27 cellular contexts compared by ENCODE assay signal in the genomic region with DNA sequence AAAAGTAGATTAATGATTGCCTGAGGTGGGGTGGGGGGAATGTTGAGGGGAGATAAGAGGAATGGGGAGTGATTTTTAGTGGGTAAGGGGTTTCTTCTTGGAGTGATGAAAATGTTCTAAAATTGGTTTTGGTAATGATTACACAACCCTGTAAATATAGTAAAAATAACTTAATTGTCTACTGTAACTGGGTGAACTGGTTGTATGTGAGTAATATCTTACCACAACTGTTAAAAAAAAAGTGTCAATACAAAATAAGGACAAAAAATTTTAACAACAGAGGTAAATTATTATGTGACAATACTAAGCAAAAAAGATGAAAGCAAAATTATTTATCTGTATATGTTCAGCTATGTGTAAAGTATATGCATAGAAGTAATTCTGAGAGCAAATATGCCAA.
"Had no signal": no experiment of that assay in that cellular context is flagged by ENCODE, and none has a peak within 500 bp of the region (broad histone marks: within the 10 kb centered on the region; RNA-seq: fewer than 3 reads in every experiment).

No MANE protein-coding gene starts in this region.

- H3K36me3 ChIP-seq: neural progenitor cell, ovary, right lobe of liver, sigmoid colon, stomach, thoracic aorta, thyroid gland, tibial nerve, upper lobe of right lung, uterus had no signal

- H3K27me3 Mint-ChIP-seq: stimulated activated naive B cell treated with anti-CD40 and anti-IgM and Interleukin-4, amounts not matched to agents 10 μg/mL and 1 μg/mL and 100 μg/mL, for 72 hours; stimulated activated naive CD8-positive, alpha-beta T cell treated with anti-CD3 and anti-CD28 coated beads, Interleukin-15, Interleukin-2, amounts not matched to agents 100 ng/mL and 50 ng/mL, for 24 hours had no signal

- H3K4me3 ChIP-seq: neural progenitor cell, ovary, psoas muscle, right lobe of liver, sigmoid colon, stomach, thoracic aorta, thyroid gland, tibial nerve, upper lobe of right lung, uterus had no signal

- H3K4me3 Mint-ChIP-seq: naive thymus-derived CD4-positive, alpha-beta T cell; natural killer cell; nephron; neural progenitor cell; stimulated activated effector memory CD8-positive, alpha-beta T cell treated with anti-CD3 and anti-CD28 coated beads, Interleukin-12 subunit alpha, Interleukin-12 subunit beta, amount 100 ng/mL, for 72 hours; stimulated activated naive B cell treated with anti-CD40 and anti-IgM and Interleukin-4, amounts not matched to agents 10 μg/mL and 1 μg/mL and 100 μg/mL, for 72 hours; stimulated activated naive CD8-positive, alpha-beta T cell treated with anti-CD3 and anti-CD28 coated beads, Interleukin-15, Interleukin-2, amounts not matched to agents 100 ng/mL and 50 ng/mL, for 24 hours; type B pancreatic cell had no signal

- H2AFZ ChIP-seq: neural progenitor cell, parathyroid adenoma had no signal

- H3K4me1 Mint-ChIP-seq: naive thymus-derived CD4-positive, alpha-beta T cell; natural killer cell; nephron; neural progenitor cell; stimulated activated effector memory CD8-positive, alpha-beta T cell treated with anti-CD3 and anti-CD28 coated beads, Interleukin-12 subunit alpha, Interleukin-12 subunit beta, amount 100 ng/mL, for 72 hours; stimulated activated naive B cell treated with anti-CD40 and anti-IgM and Interleukin-4, amounts not matched to agents 10 μg/mL and 1 μg/mL and 100 μg/mL, for 72 hours had no signal

- DNase-seq: naive thymus-derived CD4-positive, alpha-beta T cell; natural killer cell; occipital lobe; ovary; psoas muscle; right cardiac atrium; right lobe of liver; sigmoid colon; small intestine; stimulated activated CD4-positive, alpha-beta T cell treated with anti-CD3 and anti-CD28 coated beads, Interleukin-15, amount 100 ng/mL, for 24 hours; stimulated activated CD4-positive, alpha-beta T cell treated with anti-CD3 and anti-CD28 coated beads, Interleukin-2, amount 100 ng/mL, for 24 hours; stimulated activated CD4-positive, alpha-beta T cell treated with anti-CD3 and anti-CD28 coated beads, Interleukin-2, amount 100 ng/mL, for 48 hours; stimulated activated CD4-positive, alpha-beta T cell treated with anti-CD3 and anti-CD28 coated beads, Interleukin-4, amount 100 ng/mL, for 24 hours; stimulated activated naive B cell treated with anti-CD40 and anti-IgM and Interleukin-4, amounts not matched to agents 10 μg/mL and 1 μg/mL and 100 μg/mL, for 72 hours; stimulated activated naive CD4-positive, alpha-beta T cell treated with Interleukin-2 at 50 U/mL for 16 hours; stomach; thyroid gland; upper lobe of right lung; uterus had no signal

- H3K27me3 ChIP-seq: neural progenitor cell, ovary, right lobe of liver, sigmoid colon, stomach, thyroid gland, tibial nerve, upper lobe of right lung, uterus had no signal

- H3K36me3 Mint-ChIP-seq: natural killer cell; neural progenitor cell; stimulated activated effector memory CD8-positive, alpha-beta T cell treated with anti-CD3 and anti-CD28 coated beads, Interleukin-12 subunit alpha, Interleukin-12 subunit beta, amount 100 ng/mL, for 72 hours; stimulated activated naive B cell treated with anti-CD40 and anti-IgM and Interleukin-4, amounts not matched to agents 10 μg/mL and 1 μg/mL and 100 μg/mL, for 72 hours; type B pancreatic cell had no signal

- H3K9me3 ChIP-seq: ovary, psoas muscle, right lobe of liver, thyroid gland, uterus had no signal

- H3K4me1 ChIP-seq: neural progenitor cell, parathyroid adenoma, psoas muscle, right lobe of liver, sigmoid colon, stomach, thyroid gland, tibial nerve, upper lobe of right lung, uterus had no signal

- H3K27ac Mint-ChIP-seq: naive thymus-derived CD4-positive, alpha-beta T cell; natural killer cell; nephron; neural progenitor cell; stimulated activated effector memory CD8-positive, alpha-beta T cell treated with anti-CD3 and anti-CD28 coated beads, Interleukin-12 subunit alpha, Interleukin-12 subunit beta, amount 100 ng/mL, for 72 hours; stimulated activated naive B cell treated with anti-CD40 and anti-IgM and Interleukin-4, amounts not matched to agents 10 μg/mL and 1 μg/mL and 100 μg/mL, for 72 hours; stimulated activated naive CD8-positive, alpha-beta T cell treated with anti-CD3 and anti-CD28 coated beads, Interleukin-15, Interleukin-2, amounts not matched to agents 100 ng/mL and 50 ng/mL, for 24 hours; type B pancreatic cell had no signal

- H3K4me2 ChIP-seq: neural progenitor cell had no signal

- H3K27ac ChIP-seq: neural progenitor cell, ovary, parathyroid adenoma, psoas muscle, right lobe of liver, sigmoid colon, stomach, thoracic aorta, thyroid gland, tibial nerve, upper lobe of right lung, uterus had no signal

- ATAC-seq: naive thymus-derived CD4-positive, alpha-beta T cell; natural killer cell; psoas muscle; right cardiac atrium; right lobe of liver; stimulated activated effector memory CD8-positive, alpha-beta T cell treated with anti-CD3 and anti-CD28 coated beads, Interleukin-12 subunit alpha, Interleukin-12 subunit beta, amount 100 ng/mL, for 72 hours; stimulated activated naive B cell treated with anti-CD40 and anti-IgM and Interleukin-4, amounts not matched to agents 10 μg/mL and 1 μg/mL and 100 μg/mL, for 72 hours; upper lobe of right lung had no signal

- H3K79me2 ChIP-seq: parathyroid adenoma had no signal
